In the genomic region with DNA sequence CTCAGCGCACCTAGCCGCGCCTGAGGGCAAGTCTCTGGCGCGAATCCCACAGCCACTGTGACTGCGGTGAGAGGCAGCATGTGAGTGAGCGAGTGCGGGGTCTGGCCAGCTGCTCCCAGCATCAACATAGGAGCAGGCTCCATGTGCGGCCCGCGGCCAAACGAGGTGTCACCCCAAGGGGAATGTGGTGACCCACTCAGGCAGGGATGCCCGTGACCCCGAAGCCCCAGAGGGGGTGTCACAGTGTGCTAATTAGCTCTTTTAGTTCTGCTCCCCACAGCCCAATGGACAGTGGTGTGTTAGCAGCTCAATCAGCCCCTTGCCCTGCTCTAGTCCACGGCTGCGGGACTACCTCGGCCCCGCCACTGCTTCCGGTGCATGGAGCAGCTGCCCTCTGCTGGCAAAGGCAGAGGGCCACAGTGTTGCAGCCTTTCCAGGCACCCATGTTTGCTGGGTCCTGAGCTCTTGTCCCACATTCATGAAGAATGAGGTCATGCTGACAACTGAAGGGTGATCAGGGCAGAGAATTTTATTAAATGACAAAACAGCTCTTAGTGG, we compare ENCODE assay signal across 1 cellular context.
TF ChIP-seq lines count a peak whose summit lies in the region.

No MANE protein-coding gene starts in this region.

TF ChIP-seq in Ishikawa, 13 proteins besides CTCF, POLR2A, EP300 and RAD21 (continued from another document):
- no peak for TF ChIP-seq REST (IDR thresholded peaks at IDR 0.05; ENCODE audit: low read depth)
- TF ChIP-seq CREB1 (IDR thresholded peaks at IDR 0.05; ENCODE audit: low read depth): no peak
- no peak for TF ChIP-seq NFIC (IDR thresholded peaks at IDR 0.05)
- TF ChIP-seq USF1 (IDR thresholded peaks at IDR 0.05): no peak
- TF ChIP-seq TEAD4 (IDR thresholded peaks at IDR 0.05): no peak
TF ChIP-seq in Ishikawa: peak in this region for 0.
